ENCODE assay signal across 8 cellular contexts in genomic region chr10:125060851-125061556, GRCh38.
DNase-seq lines count a peak whose midpoint lies in the region; ATAC-seq and TF ChIP-seq lines count a peak whose summit lies in the region.

No MANE protein-coding gene starts in this region.

- no peak overlapping the region for H3K18ac ChIP-seq in H9 (ENCODE audit: insufficient read length, low read depth, low read length)

- no peak overlapping the region for H4K5ac ChIP-seq in H9 (ENCODE audit: insufficient read length, low read depth, low read length)

- peaks cover 41 to 74% (median 55%) of the 10 kb centered on the region in 3 experiments for H3K36me3 Mint-ChIP-seq in H9 (ENCODE audit: insufficient read depth in 1 of 3, low read depth in 3 of 3)

- H3K27ac ChIP-seq in H9 (ENCODE audit: insufficient read length, low read depth, low read length) = no peak overlapping the region
- H3K27ac ChIP-seq in breast epithelium = peak overlapping the region; percentile 95 to 97

- H3K4me2 ChIP-seq in H9 (ENCODE audit: insufficient read depth, insufficient read length, low read length) = no peak overlapping the region
- H3K4me2 ChIP-seq in skeletal muscle satellite cell (ENCODE audit: low read length) = peak overlapping the region; percentile 70

- H3K56ac ChIP-seq in H9 (ENCODE audit: insufficient read length, low read depth, low read length) = no peak overlapping the region

- H3K4me1 ChIP-seq in BE2C = peaks cover 24% of the 10 kb centered on the region
- H3K4me1 ChIP-seq in H9 (ENCODE audit: insufficient read depth, low read length) = peaks cover 11% of the 10 kb centered on the region; the same call in 1 of the 2 replicates
- H3K4me1 ChIP-seq in breast epithelium = peaks cover 37 to 75% of the 10 kb centered on the region in 2 donors
- peaks cover 76% of the 10 kb centered on the region for H3K4me1 ChIP-seq in skeletal muscle satellite cell (ENCODE audit: control insufficient read depth, insufficient read depth, low read length)

- no peak for ATAC-seq in GM19467 (IDR thresholded peaks at IDR 0.05; ENCODE audit: unreplicated experiment)

- H3K9me3 Mint-ChIP-seq in H9 = no peaks in the 10 kb centered on the region

- TF ChIP-seq CTCF in BE2C (IDR thresholded peaks at IDR 0.05; ENCODE audit: low read depth, low read length) = peak; percentile 86
- peak; percentile 85 for TF ChIP-seq CTCF in H9 (conservative IDR thresholded peaks at IDR 0.05)
- peak; percentile 59 to 92 (median 90) for TF ChIP-seq CTCF in breast epithelium (IDR thresholded peaks at IDR 0.05)

- H4K8ac ChIP-seq in H9 (replicated peaks; ENCODE audit: insufficient read length, low read depth, low read length) = no peak overlapping the region

- no peak overlapping the region for H2BK120ac ChIP-seq in H9 (ENCODE audit: low read depth, low read length, poor library complexity, severe bottlenecking)

- peak overlapping the region in 2 of 3 experiments; percentile 67 to 68; a peak in 2 of 7 replicates for H3K27ac Mint-ChIP-seq in H9

- H3K4ac ChIP-seq in H9 (ENCODE audit: low read depth, low read length) = no peak overlapping the region

- H3K23me2 ChIP-seq in H9 (ENCODE audit: insufficient read length, low read depth, low read length, poor library complexity, severe bottlenecking) = no peaks in the 10 kb centered on the region

- H2BK12ac ChIP-seq in H9 (ENCODE audit: insufficient read length, low read depth, low read length) = no peak overlapping the region

- H3K27me3 ChIP-seq in BE2C (no peaks in the 10 kb centered on the region), H9 (ENCODE audit: insufficient read depth, low read length) (no peaks in the 10 kb centered on the region), breast epithelium (no peaks in the 10 kb centered on the region), skeletal muscle satellite cell (ENCODE audit: control insufficient read depth, insufficient read depth, low read length) (no peaks in the 10 kb centered on the region)

- H3K4me1 Mint-ChIP-seq in H9 = peaks cover 75 to 86% of the 10 kb centered on the region in 2 experiments

- no peak overlapping the region for H4K91ac ChIP-seq in H9 (ENCODE audit: insufficient read length, low read depth, low read length)

- no CpG with 5 or more reads among the region's 19 CpGs for WGBS in H9 (ENCODE audit: extremely low coverage, insufficient read length, low lambda C conversion rate)

- intact Hi-C loops in breast epithelium (cut with DNase I; ENCODE audit: low total_unique reads) = loop anchor here (5.0 kb wide), 1 partner anchor 96 kb away; no protein-coding TSS in a partner anchor

- no peak overlapping the region for H2BK20ac ChIP-seq in H9 (ENCODE audit: low read depth, low read length, poor library complexity, severe bottlenecking)

- H3K4me3 ChIP-seq in BE2C (ENCODE audit: low read depth, low read length) (no peak overlapping the region), breast epithelium (peak overlapping the region in 2 of 3 donors; percentile 2 to 57), skeletal muscle satellite cell (ENCODE audit: low read length) (peak overlapping the region; percentile 37)

- no peak overlapping the region for H2BK5ac ChIP-seq in H9 (ENCODE audit: insufficient read length, low read length)

- H3T11ph ChIP-seq in H9 (ENCODE audit: low read length) = no peak overlapping the region

- no peak overlapping the region; the same call in 1 of the 2 replicates for H3K14ac ChIP-seq in H9 (ENCODE audit: insufficient read depth, low read length)

- H3K27me3 Mint-ChIP-seq in H9 (ENCODE audit: low read depth) = no peaks in the 10 kb centered on the region; the same call in 1 of the 2 replicates

- H2AK5ac ChIP-seq in H9 (ENCODE audit: insufficient read length, low read length) = no peak overlapping the region

- H3K9me3 ChIP-seq in BE2C = no peaks in the 10 kb centered on the region
- no peaks in the 10 kb centered on the region for H3K9me3 ChIP-seq in H9 (ENCODE audit: control insufficient read depth, low read depth, low read length)
- H3K9me3 ChIP-seq in breast epithelium = no peaks in the 10 kb centered on the region
- H3K9me3 ChIP-seq in skeletal muscle satellite cell (replicated peaks; ENCODE audit: low read length) = no peaks in the 10 kb centered on the region

- DNase-seq in BE2C (peak; percentile 81), H9 (peak; percentile 78), SHP77 (lab: John Stamatoyannopoulos, UW) (peak; percentile 49 to 59), breast epithelium (ENCODE audit: low spot score in 2 of 2) (peak; percentile 84 to 85), iris pigment epithelial cell (ENCODE audit: low read depth) (peak; percentile 77), DMS79 treated with DMSO at 0.1 percent for 48 hours (lab: John Stamatoyannopoulos, UW) (no peak)

- H3K79me1 ChIP-seq in H9 (ENCODE audit: insufficient read depth, low read depth, low read length, poor library complexity, severe bottlenecking) = peaks cover 20% of the 10 kb centered on the region

- H2BK15ac ChIP-seq in H9 (ENCODE audit: low read depth, low read length) = no peak overlapping the region

- H2AFZ ChIP-seq in H9 (ENCODE audit: low read length) = no peak overlapping the region

- H3K9ac ChIP-seq in H9 (ENCODE audit: extremely low read depth, insufficient read length, low read length) (no peak overlapping the region), skeletal muscle satellite cell (ENCODE audit: low read depth, low read length) (peak overlapping the region; percentile 68)

- no peak overlapping the region for H3K23ac ChIP-seq in H9 (ENCODE audit: insufficient read length, low read depth, low read length)

- peaks cover 9% of the 10 kb centered on the region for H3K36me3 ChIP-seq in BE2C
- no peaks in the 10 kb centered on the region for H3K36me3 ChIP-seq in breast epithelium
- peaks cover 2% of the 10 kb centered on the region for H3K36me3 ChIP-seq in skeletal muscle satellite cell (ENCODE audit: insufficient read depth, low read length)

- H4K20me1 ChIP-seq in H9 (ENCODE audit: control insufficient read depth, insufficient read depth, insufficient read length) = peaks cover 3% of the 10 kb centered on the region

- no peak for TF ChIP-seq POLR2A in breast epithelium (IDR thresholded peaks at IDR 0.05)

- no peak overlapping the region for H3K4me3 Mint-ChIP-seq in H9

- H3K79me2 ChIP-seq in H9 (ENCODE audit: insufficient read depth, low read length) = peaks cover 60% of the 10 kb centered on the region; the same call in 1 of the 2 replicates
